Comparison of ENCODE assay signal across 24 cellular contexts in the genomic region with DNA sequence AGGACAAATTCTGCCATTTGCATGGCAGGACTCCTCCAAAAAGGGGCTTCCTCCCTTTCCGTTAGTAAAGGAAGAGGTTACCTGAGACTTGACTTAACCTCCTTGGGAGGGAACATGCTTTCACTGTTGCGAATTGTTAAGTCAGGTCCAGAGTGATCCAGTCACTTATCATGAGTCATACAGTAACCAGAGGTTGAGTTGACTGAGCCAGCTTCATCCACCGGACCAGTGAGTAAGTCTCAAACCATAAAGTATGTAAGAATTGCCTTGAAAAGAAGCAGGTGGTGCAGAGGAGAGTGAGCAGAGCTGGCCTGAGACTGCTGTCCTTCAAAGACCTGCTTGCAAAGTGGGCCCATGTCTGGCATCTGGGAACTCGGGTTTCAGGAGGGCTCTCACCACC.
DNase-seq lines count a peak whose midpoint lies in the region; ATAC-seq and TF ChIP-seq lines count a peak whose summit lies in the region.
"Had no signal": no experiment of that assay in that cellular context is flagged by ENCODE, and none has a peak within 500 bp of the region (broad histone marks: within the 10 kb centered on the region; RNA-seq: fewer than 3 reads in every experiment).

No MANE protein-coding gene starts in this region.

- peak; percentile 67 for ATAC-seq in RWPE2 (ENCODE audit: low read depth)
- ATAC-seq in esophagus mucosa = peak; percentile 68
- ATAC-seq in left lobe of liver = no peak
- ATAC-seq: activated CD4-positive, alpha-beta T cell treated with anti-CD3 and anti-CD28 coated beads for 36 hours; activated naive CD8-positive, alpha-beta T cell treated with anti-CD3 and anti-CD28 coated beads, Interleukin-2, amount 50 U/mL, for 24 hours; right cardiac atrium had no signal

- TF ChIP-seq POLR2A in adrenal gland (IDR thresholded peaks at IDR 0.05) (no peak), uterus (IDR thresholded peaks at IDR 0.05) (no peak)

- H3K36me3 ChIP-seq in RWPE2 (ENCODE audit: low read depth) = no peaks in the 10 kb centered on the region
- no peaks in the 10 kb centered on the region for H3K36me3 ChIP-seq in adrenal gland (replicated peaks in 1 of 2)
- H3K36me3 ChIP-seq in uterus = no peaks in the 10 kb centered on the region
- H3K36me3 ChIP-seq: spleen, suprapubic skin had no signal

- H3K27ac ChIP-seq in RWPE2 (ENCODE audit: poor library complexity, severe bottlenecking) (no peak overlapping the region), adrenal gland (no peak overlapping the region), uterus (no peak overlapping the region)
- H3K27ac ChIP-seq: 22Rv1, HL-60, parathyroid adenoma, spleen, suprapubic skin had no signal

- DNase-seq in NCI-H446 treated with DMSO at 0.1 percent for 48 hours (lab: John Stamatoyannopoulos, UW) (peak; percentile 32), NCI-H446 (lab: John Stamatoyannopoulos, UW) (no peak), RWPE2 (ENCODE audit: low spot score) (no peak), adrenal gland (no peak), left lobe of liver (ENCODE audit: low spot score) (no peak), uterus (no peak)
- DNase-seq in stimulated activated CD4-positive, alpha-beta T cell treated with anti-CD3 and anti-CD28 coated beads, Interleukin-4, amount 100 ng/mL, for 1 hour = no peak
- DNase-seq: activated CD4-positive, alpha-beta T cell treated with anti-CD3 and anti-CD28 coated beads for 36 hours; activated CD8-positive, alpha-beta memory T cell treated with anti-CD3 and anti-CD28 coated beads for 24 hours; activated gamma-delta T cell treated with Interleukin-2 at 50 U/mL for 16 hours; activated naive CD8-positive, alpha-beta T cell treated with anti-CD3 and anti-CD28 coated beads, Interleukin-2, amount 50 U/mL, for 24 hours; NCI-H1694 treated with DMSO at 0.1 percent for 48 hours; NCI-H2171 treated with DMSO at 0.1 percent for 48 hours; NCI-H526 treated with DMSO at 0.1 percent for 48 hours; right cardiac atrium; RPMI8226; SK-N-SH; spleen; stimulated activated CD4-positive, alpha-beta T cell treated with anti-CD3 and anti-CD28 coated beads, Interleukin-2, amount 100 ng/mL, for 48 hours had no signal

- 60 to 72% (median 67%) methylated on average over 4 of the region's 4 CpGs for WGBS in adrenal gland, 4 donors

- H3K4me3 ChIP-seq in RWPE2 (ENCODE audit: severe bottlenecking) = no peak overlapping the region
- no peak overlapping the region for H3K4me3 ChIP-seq in adrenal gland
- H3K4me3 ChIP-seq in uterus = no peak overlapping the region
- H3K4me3 ChIP-seq: spleen, suprapubic skin had no signal

- TF ChIP-seq CTCF in RWPE2 (IDR thresholded peaks at IDR 0.05; ENCODE audit: poor library complexity, severe bottlenecking) (no peak), adrenal gland (IDR thresholded peaks at IDR 0.05) (no peak), uterus (IDR thresholded peaks at IDR 0.05) (no peak)

- H3K9me3 ChIP-seq in RWPE2 (ENCODE audit: severe bottlenecking) (no peaks in the 10 kb centered on the region), adrenal gland (replicated peaks in 1 of 3) (no peaks in the 10 kb centered on the region), uterus (no peaks in the 10 kb centered on the region)
- H3K9me3 ChIP-seq: SK-N-SH, spleen, suprapubic skin had no signal

- intact Hi-C loops in adrenal gland (cut with DNase I) = no loop called here
- intact Hi-C loops in uterus (cut with DNase I; ENCODE audit: low total_unique reads) = no loop called here

- H3K27me3 ChIP-seq in RWPE2 (ENCODE audit: insufficient read depth, poor library complexity, severe bottlenecking) = peaks cover 24% of the 10 kb centered on the region
- no peaks in the 10 kb centered on the region for H3K27me3 ChIP-seq in adrenal gland
- no peaks in the 10 kb centered on the region for H3K27me3 ChIP-seq in uterus

- H3K4me1 ChIP-seq in RWPE2 (ENCODE audit: insufficient read depth, poor library complexity, severe bottlenecking) = no peaks in the 10 kb centered on the region
- no peaks in the 10 kb centered on the region for H3K4me1 ChIP-seq in adrenal gland (replicated peaks in 1 of 2)
- no peaks in the 10 kb centered on the region for H3K4me1 ChIP-seq in uterus
- H3K4me1 ChIP-seq: parathyroid adenoma, spleen had no signal
